In the genomic region with DNA sequence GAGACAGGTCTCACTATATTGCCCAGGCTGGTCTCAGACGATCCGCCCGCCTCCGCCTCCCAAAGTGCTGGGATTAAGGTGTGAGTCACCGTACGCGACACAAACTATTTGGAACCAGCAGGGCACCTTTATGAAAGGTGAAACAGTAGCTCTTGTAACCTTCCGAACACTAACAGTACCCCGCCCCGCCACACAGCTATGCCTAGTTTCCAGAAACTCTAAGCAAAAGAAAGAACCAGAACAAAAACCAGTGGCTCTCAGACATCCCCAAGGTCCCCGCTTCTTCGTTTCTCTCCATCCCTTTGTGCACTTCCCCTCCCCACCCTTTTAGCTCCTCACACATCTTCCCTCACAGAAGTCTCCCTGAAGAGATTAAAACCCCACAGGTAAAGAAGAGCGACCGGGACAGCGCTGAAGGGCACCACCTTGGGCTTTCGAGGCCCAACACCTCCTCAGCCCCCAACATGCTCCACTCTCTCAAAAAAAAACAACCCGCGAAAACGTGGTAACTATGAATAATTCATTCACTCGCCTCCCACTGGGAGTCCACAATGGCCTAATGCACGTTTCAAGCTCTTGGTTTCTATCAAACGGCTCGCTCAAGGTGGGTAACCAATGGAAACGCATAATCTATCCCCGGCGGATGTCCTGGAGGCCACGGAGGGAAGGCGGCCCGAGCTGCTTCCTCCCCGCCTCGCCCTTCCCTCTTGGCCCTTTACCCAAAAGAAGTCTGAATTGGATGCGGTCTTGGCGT, we compare ENCODE assay signal across 8 cellular contexts. TPM values are rescaled to one million over a fixed set of nuclear protein-coding genes. Genes with fewer than 3 reads are reported as not detected.
DNase-seq lines count a peak whose midpoint lies in the region; ATAC-seq and TF ChIP-seq lines count a peak whose summit lies in the region.

No MANE protein-coding gene starts in this region.

- ATAC-seq in GM18499 (IDR thresholded peaks at IDR 0.05; ENCODE audit: insufficient read depth, unreplicated experiment) (peak; percentile 13), HG02588 (IDR thresholded peaks at IDR 0.05; ENCODE audit: unreplicated experiment) (peak; percentile 6), heart left ventricle (peak; percentile 24 to 74 (median 51))

- no peak for TF ChIP-seq CTCF in heart left ventricle (IDR thresholded peaks at IDR 0.05)

- H3K27me3 ChIP-seq in heart left ventricle = no peaks in the 10 kb centered on the region

- peak overlapping the region; percentile 92 to 99 (median 96) for H3K27ac ChIP-seq in heart left ventricle

- H3K27ac Mint-ChIP-seq in activated T-helper 2 cell treated with anti-CD3 and anti-CD28 coated beads, Interferon-gamma antibody, Interleukin-2, Interleukin-4, amounts not matched to agents 10 μg/mL and 5 μg/mL and 100 μg/mL, durations not matched to agents 14 hours and 24 hours and 36 hours = peak overlapping the region; percentile 74

- H3K4me3 Mint-ChIP-seq in activated T-helper 2 cell treated with anti-CD3 and anti-CD28 coated beads, Interferon-gamma antibody, Interleukin-2, Interleukin-4, amounts not matched to agents 10 μg/mL and 5 μg/mL and 100 μg/mL, durations not matched to agents 14 hours and 24 hours and 36 hours (ENCODE audit: low read depth) = peak overlapping the region; percentile 95

- H3K9me3 ChIP-seq in heart left ventricle = no peaks in the 10 kb centered on the region

- H3K36me3 Mint-ChIP-seq in activated T-helper 2 cell treated with anti-CD3 and anti-CD28 coated beads, Interferon-gamma antibody, Interleukin-2, Interleukin-4, amounts not matched to agents 10 μg/mL and 5 μg/mL and 100 μg/mL, durations not matched to agents 14 hours and 24 hours and 36 hours (ENCODE audit: low read depth) = peaks cover 41% of the 10 kb centered on the region

- 7 to 11% (median 9%) methylated on average over 33 of the region's 33 CpGs for WGBS in heart left ventricle, 4 donors

- H3K4me3 ChIP-seq in heart left ventricle = peak overlapping the region; percentile 62 to 99 (median 86)

- H3K27me3 Mint-ChIP-seq in activated T-helper 2 cell treated with anti-CD3 and anti-CD28 coated beads, Interferon-gamma antibody, Interleukin-2, Interleukin-4, amounts not matched to agents 10 μg/mL and 5 μg/mL and 100 μg/mL, durations not matched to agents 14 hours and 24 hours and 36 hours (ENCODE audit: low read depth) = no peaks in the 10 kb centered on the region

- peaks cover 3 to 81% (median 62%) of the 10 kb centered on the region in 12 donors for H3K4me1 ChIP-seq in heart left ventricle

- DNase-seq in NCI-H2107 (lab: John Stamatoyannopoulos, UW) (peak; percentile 31), heart left ventricle (peak in 4 of 5 donors; percentile 64 to 70 (median 66)), retina (peak; percentile 72), DMS153 treated with DMSO at 0.1 percent for 48 hours (lab: John Stamatoyannopoulos, UW; ENCODE audit: unreplicated experiment) (no peak), NCI-H2196 (lab: John Stamatoyannopoulos, UW; ENCODE audit: unreplicated experiment) (no peak)
- DNase-seq in activated T-helper 2 cell treated with anti-CD3 and anti-CD28 coated beads, Interferon-gamma antibody, Interleukin-2, Interleukin-4, amounts not matched to agents 10 μg/mL and 5 μg/mL and 100 μg/mL, durations not matched to agents 14 hours and 24 hours and 36 hours (ENCODE audit: low spot score) = no peak

- TF ChIP-seq POLR2A in heart left ventricle (IDR thresholded peaks at IDR 0.05) = no peak

- peaks cover 38% of the 10 kb centered on the region for H3K4me1 Mint-ChIP-seq in activated T-helper 2 cell treated with anti-CD3 and anti-CD28 coated beads, Interferon-gamma antibody, Interleukin-2, Interleukin-4, amounts not matched to agents 10 μg/mL and 5 μg/mL and 100 μg/mL, durations not matched to agents 14 hours and 24 hours and 36 hours (ENCODE audit: low read depth)

- no peaks in the 10 kb centered on the region for H3K9me3 Mint-ChIP-seq in activated T-helper 2 cell treated with anti-CD3 and anti-CD28 coated beads, Interferon-gamma antibody, Interleukin-2, Interleukin-4, amounts not matched to agents 10 μg/mL and 5 μg/mL and 100 μg/mL, durations not matched to agents 14 hours and 24 hours and 36 hours

- intact Hi-C loops in activated T-helper 2 cell treated with anti-CD3 and anti-CD28 coated beads, Interferon-gamma antibody, Interleukin-2, Interleukin-4, amounts not matched to agents 10 μg/mL and 5 μg/mL and 100 μg/mL, durations not matched to agents 14 hours and 24 hours and 36 hours (cut with micrococcal nuclease) = loop anchor here (1.0 to 10.0 kb wide), 5 partner anchors 32 to 227 kb away; partner anchors contain the start of genes EIF5, KLC1, TRMT61A and XRCC3
- intact Hi-C loops in heart left ventricle (cut with DNase I) = loop anchor here in 1 of 10 donors (10.0 kb wide), 1 partner anchor 153 kb away; the partner anchor contains the start of genes XRCC3 and ZFYVE21

- peaks cover 0 to 44% (median 28%) of the 10 kb centered on the region in 9 donors for H3K36me3 ChIP-seq in heart left ventricle

RNA-seq across cellular contexts. Expression of gene BAG5, which starts 0.9 kb away (rescaled TPM):
- total RNA-seq in activated T-helper 2 cell treated with anti-CD3 and anti-CD28 coated beads, Interferon-gamma antibody, Interleukin-2, Interleukin-4, amounts not matched to agents 10 μg/mL and 5 μg/mL and 100 μg/mL, durations not matched to agents 14 hours and 24 hours and 36 hours = 28.2 and 29.2 TPM in 2 replicates
- total RNA-seq in heart left ventricle = 10 to 100 TPM; 15.0 to 22.8 (median 17.0) TPM
- 10 to 100 TPM in 1 of 2 donors, 1 to 10 TPM in 1; 4.8 to 19.1 TPM for polyA plus RNA-seq in heart left ventricle

RNA-seq across cellular contexts. Expression of gene COA8, which starts 1.2 kb away (rescaled TPM):
- total RNA-seq in activated T-helper 2 cell treated with anti-CD3 and anti-CD28 coated beads, Interferon-gamma antibody, Interleukin-2, Interleukin-4, amounts not matched to agents 10 μg/mL and 5 μg/mL and 100 μg/mL, durations not matched to agents 14 hours and 24 hours and 36 hours = 31.9 and 33.5 TPM in 2 replicates
- 10 to 100 TPM; 30.6 to 66.5 (median 41.9) TPM for total RNA-seq in heart left ventricle
- polyA plus RNA-seq in heart left ventricle = 100 to 1,000 TPM in 1 of 2 donors, 10 to 100 TPM in 1; 47.5 to 109 TPM

RNA-seq across cellular contexts. Expression of gene TRMT61A, which starts 32.6 kb away (rescaled TPM):
- total RNA-seq in activated T-helper 2 cell treated with anti-CD3 and anti-CD28 coated beads, Interferon-gamma antibody, Interleukin-2, Interleukin-4, amounts not matched to agents 10 μg/mL and 5 μg/mL and 100 μg/mL, durations not matched to agents 14 hours and 24 hours and 36 hours = 13.7 and 15.0 TPM in 2 replicates
- 1 to 10 TPM; 3.2 to 7.1 (median 5.1) TPM for total RNA-seq in heart left ventricle
- polyA plus RNA-seq in heart left ventricle = 10 to 100 TPM in 1 of 2 donors, 1 to 10 TPM in 1; 5.8 to 15.9 TPM

RNA-seq across cellular contexts. Expression of gene CKB, which starts 38.9 kb away (rescaled TPM):
- total RNA-seq in activated T-helper 2 cell treated with anti-CD3 and anti-CD28 coated beads, Interferon-gamma antibody, Interleukin-2, Interleukin-4, amounts not matched to agents 10 μg/mL and 5 μg/mL and 100 μg/mL, durations not matched to agents 14 hours and 24 hours and 36 hours = 14.0 and 15.3 TPM in 2 replicates
- total RNA-seq in heart left ventricle = 1,000 to 10,000 TPM in 2 of 9 donors, 100 to 1,000 TPM in 7; 203 to 1,105 (median 462) TPM
- polyA plus RNA-seq in heart left ventricle = 1,000 to 10,000 TPM in 1 of 2 donors, 100 to 1,000 TPM in 1; 529 to 1,103 TPM

Comparison
In these comparisons a context has a peak if more than half of its experiments do, and no peak if none do; other contexts are left out.
1. DNase-seq: peak in NCI-H2107 (single experiment), heart left ventricle (4 of 5) and retina (single experiment); none in activated T-helper 2 cell treated with anti-CD3 and anti-CD28 coated beads, Interferon-gamma antibody, Interleukin-2, Interleukin-4, amounts not matched to agents 10 μg/mL and 5 μg/mL and 100 μg/mL, durations not matched to agents 14 hours and 24 hours and 36 hours (single experiment), DMS153 treated with DMSO at 0.1 percent for 48 hours (single experiment) and NCI-H2196 (single experiment).
2. Peak in every context shown above with its lines, with median percentiles within 50 percentile points of each other: ATAC-seq.